Comparison of ENCODE assay signal across 15 cellular contexts in genomic region chr9:86586144-86586494, GRCh38.
DNase-seq lines count a peak whose midpoint lies in the region; ATAC-seq and TF ChIP-seq lines count a peak whose summit lies in the region.
"Had no signal": no experiment of that assay in that cellular context is flagged by ENCODE, and none has a peak within 500 bp of the region (broad histone marks: within the 10 kb centered on the region; RNA-seq: fewer than 3 reads in every experiment).

No MANE protein-coding gene starts in this region.

- peak overlapping the region; percentile 61 for H2BK5ac ChIP-seq in trophoblast cell (ENCODE audit: low read depth, low read length, poor library complexity)

- H3K36me3 ChIP-seq in A673 (ENCODE audit: insufficient read depth, low read length, poor library complexity, severe bottlenecking) (no peaks in the 10 kb centered on the region), HEK293 (ENCODE audit: control insufficient read depth in 2 of 2, insufficient read depth in 1 of 2, low read length in 2 of 2) (no peaks in the 10 kb centered on the region), trophoblast cell (ENCODE audit: control insufficient read depth in 1 of 2, insufficient read depth in 2 of 2, low read length in 2 of 2) (no peaks in the 10 kb centered on the region)
- H3K36me3 ChIP-seq: brain microvascular endothelial cell had no signal

- TF ChIP-seq CTCF in A673 (conservative IDR thresholded peaks at IDR 0.05; ENCODE audit: low read depth, low read length): no peak
- no peak for TF ChIP-seq CTCF in HEK293 (tag by site-specific recombination; IDR thresholded peaks at IDR 0.05)
- TF ChIP-seq CTCF in fibroblast of villous mesenchyme (IDR thresholded peaks at IDR 0.05; ENCODE audit: insufficient read depth, low read depth, low read length): no peak

- no TSS peak for BruUV-seq in A673 (replicated peaks; lab: Mats Ljungman, UMichigan)

- H3K9ac ChIP-seq in trophoblast cell (ENCODE audit: low read length): no peak overlapping the region

- DNase-seq in A673 (ENCODE audit: low spot score): no peak
- no peak for DNase-seq in fibroblast of villous mesenchyme (ENCODE audit: low read depth)
- DNase-seq in trophoblast cell: no peak
- DNase-seq in DMS79 (lab: John Stamatoyannopoulos, UW): no peak
- no peak for DNase-seq in ureter (ENCODE audit: low spot score)
- no peak for DNase-seq in C1 segment of cervical spinal cord (lab: John Stamatoyannopoulos, UW)
- DNase-seq: activated gamma-delta T cell; brain microvascular endothelial cell; DMS 273 treated with DMSO at 0.1 percent for 48 hours; effector memory CD4-positive, alpha-beta T cell; NCI-H1092; retina; stimulated activated CD4-positive, alpha-beta T cell treated with anti-CD3 and anti-CD28 coated beads, Interleukin-4, amount 100 ng/mL, for 24 hours had no signal

- H3K27me3 ChIP-seq in A673 (replicated peaks; ENCODE audit: insufficient read depth, low read depth, low read length, poor library complexity): no peaks in the 10 kb centered on the region
- H3K27me3 ChIP-seq in trophoblast cell (ENCODE audit: insufficient read depth, low read length): no peaks in the 10 kb centered on the region
- H3K27me3 ChIP-seq: brain microvascular endothelial cell had no signal

- no peak overlapping the region for H3K23ac ChIP-seq in trophoblast cell (ENCODE audit: low read length)

- intact Hi-C loops in A673 (cut with micrococcal nuclease; ENCODE audit: unreplicated experiment): no loop called here

- no peak overlapping the region for H3K4me3 ChIP-seq in A673 (ENCODE audit: low read depth, low read length, poor library complexity, severe bottlenecking)
- no peak overlapping the region for H3K4me3 ChIP-seq in HEK293 (ENCODE audit: low read depth, low read length)
- peak overlapping the region; percentile 52 for H3K4me3 ChIP-seq in fibroblast of villous mesenchyme (ENCODE audit: low read depth, low read length)
- H3K4me3 ChIP-seq in trophoblast cell (ENCODE audit: low read depth, low read length): no peak overlapping the region

- H3K4me1 ChIP-seq in A673 (ENCODE audit: insufficient read depth, low read length, poor library complexity, severe bottlenecking): peaks cover 23% of the 10 kb centered on the region
- peaks cover 11% of the 10 kb centered on the region for H3K4me1 ChIP-seq in HEK293 (ENCODE audit: control insufficient read depth, insufficient read depth, low read length)
- H3K4me1 ChIP-seq in trophoblast cell (ENCODE audit: control insufficient read depth in 1 of 2, insufficient read depth in 2 of 2, low read length in 2 of 2): peaks cover 0 to 3% of the 10 kb centered on the region in 2 experiments

- H4K8ac ChIP-seq in trophoblast cell (ENCODE audit: low read depth, low read length): no peak overlapping the region

- H3K4ac ChIP-seq in trophoblast cell (ENCODE audit: low read depth, low read length): no peak overlapping the region

- H2BK120ac ChIP-seq in trophoblast cell (ENCODE audit: insufficient read depth, low read length, poor library complexity): peak overlapping the region; percentile 15

- H2BK12ac ChIP-seq in trophoblast cell (ENCODE audit: low read length): no peak overlapping the region

- POLR2A ChIA-PET in A673 (lab: Charles Lee; ENCODE audit: low non-redundant PET): no interaction called here
- POLR2A ChIA-PET in HEK293 (lab: Yijun Ruan, JAX): interaction anchor here (0.6 to 0.8 kb wide), 4 partner anchors 15 to 384 kb away, joined by 5 to 7 read pairs (median 6); partner anchors contain the start of gene GAS1

- H3K79me2 ChIP-seq in trophoblast cell (ENCODE audit: control insufficient read depth, insufficient read depth, low read length, poor library complexity): no peaks in the 10 kb centered on the region

- H2AFZ ChIP-seq in trophoblast cell (ENCODE audit: insufficient read depth, low read length, poor library complexity): no peak overlapping the region

- H4K91ac ChIP-seq in trophoblast cell (ENCODE audit: low read depth, low read length): no peak overlapping the region

- H3K27ac ChIP-seq in A673 (ENCODE audit: low read depth, low read length, poor library complexity, severe bottlenecking): peak overlapping the region; percentile 21
- peak overlapping the region; percentile 73 for H3K27ac ChIP-seq in HEK293 (ENCODE audit: extremely low read depth, low read depth, low read length)
- peak overlapping the region; percentile 91 for H3K27ac ChIP-seq in trophoblast cell (ENCODE audit: low read depth, low read length)
- H3K27ac ChIP-seq: brain microvascular endothelial cell had no signal

- CTCF ChIA-PET in A673 (lab: Charles Lee) (no interaction called here), HEK293 (lab: Yijun Ruan, JAX) (interaction anchor here (0.6 to 1.0 kb wide), 5 partner anchors 9 to 151 kb away, joined by 3 to 4 read pairs (median 3); no protein-coding TSS in a partner anchor)

- H4K12ac ChIP-seq in trophoblast cell (ENCODE audit: low read depth, low read length): no peak overlapping the region

- ATAC-seq in HG03196 (IDR thresholded peaks at IDR 0.05; ENCODE audit: unreplicated experiment): no peak

- H3K4me2 ChIP-seq in trophoblast cell (ENCODE audit: low read length): no peak overlapping the region

- no peak overlapping the region for H3K18ac ChIP-seq in trophoblast cell (ENCODE audit: low read length)

- H3K14ac ChIP-seq in trophoblast cell (ENCODE audit: low read length): no peak overlapping the region

- H3K9me3 ChIP-seq in A673 (ENCODE audit: low read depth, low read length, poor library complexity, severe bottlenecking): no peaks in the 10 kb centered on the region
- H3K9me3 ChIP-seq in HEK293 (ENCODE audit: control insufficient read depth, insufficient read depth, low read depth, low read length): no peaks in the 10 kb centered on the region
- H3K9me3 ChIP-seq in trophoblast cell (ENCODE audit: insufficient read depth, low read depth, low read length): no peaks in the 10 kb centered on the region

- no peak overlapping the region for H2AK5ac ChIP-seq in trophoblast cell (ENCODE audit: low read length)

- peaks cover 9% of the 10 kb centered on the region for H3K79me1 ChIP-seq in trophoblast cell (ENCODE audit: low read length)

TF ChIP-seq in HEK293, 187 proteins besides CTCF, POLR2A, EP300 and RAD21 (continues in another document):
- TF ChIP-seq SP2 (tag by site-specific recombination; IDR thresholded peaks at IDR 0.05): no peak
- no peak for TF ChIP-seq ZNF513 (tag by site-specific recombination; IDR thresholded peaks at IDR 0.05)
- TF ChIP-seq ZNF544 (tag by site-specific recombination; IDR thresholded peaks at IDR 0.05): no peak
- TF ChIP-seq KLF10 (tag by site-specific recombination; IDR thresholded peaks at IDR 0.05): no peak
- no peak for TF ChIP-seq ZNF248 (tag by site-specific recombination; IDR thresholded peaks at IDR 0.05)
- TF ChIP-seq ZNF148 (tag by site-specific recombination; IDR thresholded peaks at IDR 0.05; ENCODE audit: borderline replicate concordance): no peak
- TF ChIP-seq ZBTB48 (tag by site-specific recombination; IDR thresholded peaks at IDR 0.05): no peak
- no peak for TF ChIP-seq ZNF311 (tag by site-specific recombination; IDR thresholded peaks at IDR 0.05; ENCODE audit: borderline replicate concordance)
- 0 out of 2 replicates have a peak, but pooled peaks have one; percentile 5 for TF ChIP-seq SCRT1 (tag by site-specific recombination; IDR thresholded peaks at IDR 0.05; ENCODE audit: borderline replicate concordance)
- 0 out of 2 replicates have a peak, but pooled peaks have one; percentile 42 for TF ChIP-seq ZSCAN30 (tag by site-specific recombination; IDR thresholded peaks at IDR 0.05)
- no peak for TF ChIP-seq ZNF157 (tag by site-specific recombination; IDR thresholded peaks at IDR 0.05)
- TF ChIP-seq ZNF560 (tag by site-specific recombination; IDR thresholded peaks at IDR 0.05; ENCODE audit: borderline replicate concordance): no peak
- TF ChIP-seq ZSCAN5A (tag by site-specific recombination; IDR thresholded peaks at IDR 0.05): no peak

Comparison
In these comparisons a context has a peak if more than half of its experiments do, and no peak if none do; other contexts are left out.
1. H3K27ac ChIP-seq: peak in every context shown above with its lines; median percentile 91 in trophoblast cell; 73 in HEK293; 21 in A673.